ENCODE assay signal across 8 cellular contexts in genomic region chr1:201721131-201722049, GRCh38.
A peak's percentile ranks its signal among the peaks of the same experiment; 100 is the strongest.
DNase-seq lines count a peak whose midpoint lies in the region; ATAC-seq and TF ChIP-seq lines count a peak whose summit lies in the region.

No MANE protein-coding gene starts in this region.

- peaks cover 43% of the 10 kb centered on the region for H3F3A ChIP-seq in SK-N-SH (replicated peaks; ENCODE audit: insufficient read depth)

- H2AFZ ChIP-seq in SK-N-SH (ENCODE audit: low read depth) = no peak overlapping the region

- peaks cover 92% of the 10 kb centered on the region for H3K79me2 ChIP-seq in SK-N-SH (ENCODE audit: insufficient read depth)

- POLR2A ChIA-PET in SK-N-SH (lab: Yijun Ruan, JAX) = no interaction called here

- TF ChIP-seq CTCF in SK-N-SH (IDR thresholded peaks at IDR 0.05) (no peak), fibroblast of the aortic adventitia (IDR thresholded peaks at IDR 0.05; ENCODE audit: insufficient read depth, low read length) (no peak), GM20000 (IDR thresholded peaks at IDR 0.05; ENCODE audit: extremely low read depth, missing control alignments) (no peak), upper lobe of right lung (IDR thresholded peaks at IDR 0.05) (no peak)

- DNase-seq in EH (ENCODE audit: low read depth) = peak; percentile 91
- DNase-seq in SK-N-SH = no peak
- DNase-seq in fibroblast of the aortic adventitia (ENCODE audit: low read depth) = peak; percentile 66
- peak; percentile 46 for DNase-seq in sciatic nerve (ENCODE audit: low spot score)
- DNase-seq in GM20000 (ENCODE audit: low spot score) = no peak
- no peak for DNase-seq in inferior parietal cortex (ENCODE audit: extremely low spot score)
- no peak for DNase-seq in iPS-NIHi11 (ENCODE audit: low spot score)
- DNase-seq in upper lobe of right lung = no peak

- H3K9ac ChIP-seq in SK-N-SH = peak overlapping the region; percentile 41; the same call in 1 of the 2 replicates

- CTCF ChIA-PET in SK-N-SH (lab: Yijun Ruan, JAX) = interaction anchor here (0.8 to 35.0 kb wide), 10 partner anchors 10 to 208 kb away, joined by 3 to 827 read pairs (median 4); no protein-coding TSS in a partner anchor

- peak overlapping the region; percentile 29; the same call in 1 of the 2 replicates for H3K4me2 ChIP-seq in SK-N-SH

- peaks cover 22 to 47% of the 10 kb centered on the region in 2 experiments for H3K36me3 ChIP-seq in SK-N-SH (replicated peaks in 1 of 2; ENCODE audit: control insufficient read depth in 1 of 2, insufficient read depth in 2 of 2, low read length in 1 of 2)
- no peaks in the 10 kb centered on the region for H3K36me3 ChIP-seq in upper lobe of right lung

- H4K20me1 ChIP-seq in SK-N-SH (ENCODE audit: insufficient read depth) = no peaks in the 10 kb centered on the region

- TF ChIP-seq EP300 in SK-N-SH (IDR thresholded peaks at IDR 0.05; ENCODE audit: borderline replicate concordance in 1 of 2, low read depth in 1 of 2, low read length in 1 of 2) = peak in 1 of 2 experiments; percentile 64; a peak in 1 of 4 replicates

- 49% methylated on average over 12 of the region's 12 CpGs for WGBS in SK-N-SH (ENCODE audit: low lambda C conversion rate)

- peaks cover 23 to 57% of the 10 kb centered on the region in 2 experiments for H3K4me1 ChIP-seq in SK-N-SH (ENCODE audit: control insufficient read depth in 1 of 2, insufficient read depth in 2 of 2, low read depth in 1 of 2, low read length in 1 of 2)
- H3K4me1 ChIP-seq in upper lobe of right lung = peaks cover 44% of the 10 kb centered on the region

- H3K27ac ChIP-seq in SK-N-SH (ENCODE audit: low read depth in 2 of 2, low read length in 1 of 2) = peak overlapping the region; percentile 56 to 90
- no peak overlapping the region for H3K27ac ChIP-seq in upper lobe of right lung

- no peaks in the 10 kb centered on the region for H3K9me2 ChIP-seq in SK-N-SH

- ATAC-seq in sciatic nerve (no peak), upper lobe of right lung (no peak)

- intact Hi-C loops in sciatic nerve (cut with DNase I) (no loop called here), upper lobe of right lung (cut with DNase I) (no loop called here)

- H3K9me3 ChIP-seq in SK-N-SH (no peaks in the 10 kb centered on the region), upper lobe of right lung (no peaks in the 10 kb centered on the region)

- no peaks in the 10 kb centered on the region for H3K27me3 ChIP-seq in SK-N-SH (ENCODE audit: insufficient read depth)
- no peaks in the 10 kb centered on the region for H3K27me3 ChIP-seq in upper lobe of right lung

- TF ChIP-seq RAD21 in SK-N-SH (IDR thresholded peaks at IDR 0.05; ENCODE audit: low read length) = no peak

- H3K4me3 ChIP-seq in SK-N-SH (ENCODE audit: low read depth in 2 of 2, low read length in 1 of 2) (no peak overlapping the region), fibroblast of the aortic adventitia (ENCODE audit: low read depth, low read length) (no peak overlapping the region), upper lobe of right lung (no peak overlapping the region)

TF ChIP-seq in SK-N-SH, 30 proteins besides CTCF, POLR2A, EP300 and RAD21:
- no peak for TF ChIP-seq CHD2 (IDR thresholded peaks at IDR 0.05; ENCODE audit: low read length, partially characterized antibody)
- TF ChIP-seq MEF2A (IDR thresholded peaks at IDR 0.05; ENCODE audit: borderline replicate concordance, low read depth) = no peak; the same call in 1 of the 2 replicates
- peak; percentile 59; the same call in 1 of the 2 replicates for TF ChIP-seq FOSL2 (IDR thresholded peaks at IDR 0.05; ENCODE audit: borderline replicate concordance, low read depth)
- TF ChIP-seq IRF3 (IDR thresholded peaks at IDR 0.05; ENCODE audit: low read depth, low read length) = no peak
- TF ChIP-seq POLR2AphosphoS5 (IDR thresholded peaks at IDR 0.05; ENCODE audit: low read depth, low read length) = peak; percentile 20; the same call in 1 of the 2 replicates
- TF ChIP-seq PBX3 (IDR thresholded peaks at IDR 0.05) = peak; percentile 81
- peak; percentile 47; the same call in 1 of the 2 replicates for TF ChIP-seq SIN3A (IDR thresholded peaks at IDR 0.05; ENCODE audit: borderline replicate concordance, low read depth, low read length)
- no peak for TF ChIP-seq TAF1 (IDR thresholded peaks at IDR 0.05; ENCODE audit: borderline replicate concordance, low read depth, low read length)
- TF ChIP-seq NFIC (IDR thresholded peaks at IDR 0.05; ENCODE audit: borderline replicate concordance) = 0 out of 2 replicates have a peak, but pooled peaks have one; percentile 44
- TF ChIP-seq TCF12 (IDR thresholded peaks at IDR 0.05) = peak; percentile 88
- peak; percentile 59 for TF ChIP-seq JUND (IDR thresholded peaks at IDR 0.05)
- TF ChIP-seq RFX5 (IDR thresholded peaks at IDR 0.05; ENCODE audit: low read length) = no peak
- no peak for TF ChIP-seq USF2 (IDR thresholded peaks at IDR 0.05; ENCODE audit: borderline replicate concordance, low read depth, low read length)
- no peak for TF ChIP-seq MAX (IDR thresholded peaks at IDR 0.05; ENCODE audit: low read depth)

Comparison
In these comparisons a context has a peak if more than half of its experiments do, and no peak if none do; other contexts are left out.
1. DNase-seq: peak in EH (single experiment), fibroblast of the aortic adventitia (single experiment) and sciatic nerve (single experiment); none in SK-N-SH (single experiment), GM20000 (single experiment), inferior parietal cortex (single experiment), iPS-NIHi11 (single experiment) and upper lobe of right lung (single experiment).